Comparison of ENCODE assay signal across 32 cellular contexts in the genomic region with DNA sequence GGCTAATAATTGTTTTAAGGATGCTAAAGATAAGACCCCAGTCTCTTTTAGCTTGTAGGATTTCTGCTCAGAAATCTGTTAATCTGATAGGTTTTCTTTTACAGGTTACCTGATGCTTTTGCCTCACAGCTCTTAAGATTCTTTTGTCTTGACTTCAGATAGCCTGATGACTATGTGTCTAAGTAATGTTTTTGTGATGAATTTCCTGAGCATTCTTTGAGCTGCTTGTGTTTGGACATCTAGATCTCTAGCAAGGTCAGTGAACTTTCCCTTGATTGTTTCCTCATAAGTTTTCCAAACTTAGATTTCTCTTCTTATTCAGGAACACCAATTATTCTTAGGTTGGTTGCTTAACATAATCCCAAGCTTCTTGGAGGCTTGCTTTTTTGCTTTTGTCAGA.
"Had no signal": no experiment of that assay in that cellular context is flagged by ENCODE, and none has a peak within 500 bp of the region (broad histone marks: within the 10 kb centered on the region; RNA-seq: fewer than 3 reads in every experiment).

No MANE protein-coding gene starts in this region.

- DNase-seq: islet precursor cell; kidney glomerular epithelial cell; left colon; left lung; mesendoderm; midbrain; mucosa of descending colon; naive thymus-derived CD4-positive, alpha-beta T cell; nucleus accumbens; pancreas; posterior cingulate gyrus; retina; right cardiac atrium; stimulated activated CD4-positive, alpha-beta T cell treated with anti-CD3 and anti-CD28 coated beads, Interleukin-12 subunit alpha, Interleukin-12 subunit beta, amount 100 ng/mL, for 4 hours; stimulated activated CD4-positive, alpha-beta T cell treated with anti-CD3 and anti-CD28 coated beads, Interleukin-15, amount 100 ng/mL, for 24 hours; stimulated activated CD4-positive, alpha-beta T cell treated with anti-CD3 and anti-CD28 coated beads, Interleukin-2, amount 100 ng/mL, for 24 hours; stimulated activated CD4-positive, alpha-beta T cell treated with anti-CD3 and anti-CD28 coated beads, Interleukin-4, amount 100 ng/mL, for 1 hour; stimulated activated naive B cell treated with anti-CD40 and anti-IgM and Interleukin-4, amounts not matched to agents 10 μg/mL and 1 μg/mL and 100 μg/mL, for 72 hours; stimulated activated naive CD8-positive, alpha-beta T cell treated with anti-CD3 and anti-CD28 coated beads, Interleukin-15, Interleukin-2, amounts not matched to agents 100 U/mL and 50 U/mL, for 24 hours; stomach; testis; thyroid gland; transverse colon; upper lobe of left lung had no signal

- H3K79me2 ChIP-seq: hepatocyte had no signal

- FAIRE-seq: pancreas had no signal

- H3K27ac Mint-ChIP-seq: naive thymus-derived CD4-positive, alpha-beta T cell; nephron; stimulated activated naive B cell treated with anti-CD40 and anti-IgM and Interleukin-4, amounts not matched to agents 10 μg/mL and 1 μg/mL and 100 μg/mL, for 72 hours had no signal

- H3K9me3 Mint-ChIP-seq: nephron had no signal

- H3K9me3 ChIP-seq: left lung, mucosa of descending colon, pancreas, prostate gland, testis, thyroid gland, transverse colon, upper lobe of left lung, vagina had no signal

- H3K36me3 ChIP-seq: left lung, pancreas, prostate gland, stomach, thyroid gland, transverse colon, upper lobe of left lung, vagina had no signal

- H3K36me3 Mint-ChIP-seq: stimulated activated naive B cell treated with anti-CD40 and anti-IgM and Interleukin-4, amounts not matched to agents 10 μg/mL and 1 μg/mL and 100 μg/mL, for 72 hours had no signal

- H3K4me1 Mint-ChIP-seq: naive thymus-derived CD4-positive, alpha-beta T cell; nephron; neural crest cell; stimulated activated naive B cell treated with anti-CD40 and anti-IgM and Interleukin-4, amounts not matched to agents 10 μg/mL and 1 μg/mL and 100 μg/mL, for 72 hours had no signal

- ATAC-seq: left colon; left lung; mucosa of descending colon; naive thymus-derived CD4-positive, alpha-beta T cell; pancreas; right cardiac atrium; sciatic nerve; stimulated activated naive B cell treated with anti-CD40 and anti-IgM and Interleukin-4, amounts not matched to agents 10 μg/mL and 1 μg/mL and 100 μg/mL, for 72 hours; stimulated activated naive CD8-positive, alpha-beta T cell treated with anti-CD3 and anti-CD28 coated beads, Interleukin-15, Interleukin-2, amounts not matched to agents 100 U/mL and 50 U/mL, for 24 hours had no signal

- H3K27ac ChIP-seq: hepatocyte, left lung, pancreas, prostate gland, skin epidermis, stomach, testis, thyroid gland, transverse colon, upper lobe of left lung, vagina had no signal

- H2AFZ ChIP-seq: hepatocyte had no signal

- H3K4me2 ChIP-seq: hepatocyte had no signal

- H3K4me3 Mint-ChIP-seq: naive thymus-derived CD4-positive, alpha-beta T cell; nephron; neural crest cell; stimulated activated naive B cell treated with anti-CD40 and anti-IgM and Interleukin-4, amounts not matched to agents 10 μg/mL and 1 μg/mL and 100 μg/mL, for 72 hours had no signal

- H3K4me3 ChIP-seq: hepatocyte, left lung, lung, mucosa of descending colon, pancreas, prostate gland, skin epidermis, stomach, testis, thyroid gland, transverse colon, upper lobe of left lung, vagina had no signal

- H3K27me3 ChIP-seq: left lung, pancreas, stomach, testis, thyroid gland, transverse colon, upper lobe of left lung, vagina had no signal

- H3K4me1 ChIP-seq: left lung, pancreas, prostate gland, stomach, testis, transverse colon, upper lobe of left lung, vagina had no signal
